In the genomic region with DNA sequence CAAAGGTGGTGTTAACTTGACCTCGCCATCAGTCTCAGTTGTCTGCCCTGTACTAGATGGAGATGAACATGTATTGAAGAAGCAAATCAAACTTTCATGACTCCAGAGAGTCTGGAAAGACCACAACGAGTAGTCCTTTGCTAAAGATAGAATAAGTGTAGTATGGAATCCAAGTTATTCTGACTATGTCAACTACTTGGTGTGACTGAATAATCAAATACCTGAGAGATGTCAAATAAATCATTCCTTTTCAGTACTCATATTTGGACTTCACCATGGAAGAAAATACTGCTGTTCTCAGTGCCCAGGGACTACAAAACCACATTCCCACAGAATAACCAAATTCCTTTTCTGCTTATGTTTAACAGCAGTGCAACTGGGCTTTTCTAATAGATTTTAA, we compare ENCODE assay signal across 1 cellular context.
TF ChIP-seq lines count a peak whose summit lies in the region.

No MANE protein-coding gene starts in this region.

TF ChIP-seq in GM23338, 12 proteins besides CTCF, POLR2A, EP300 and RAD21 (continued from another document):
- TF ChIP-seq, protein P1, sequence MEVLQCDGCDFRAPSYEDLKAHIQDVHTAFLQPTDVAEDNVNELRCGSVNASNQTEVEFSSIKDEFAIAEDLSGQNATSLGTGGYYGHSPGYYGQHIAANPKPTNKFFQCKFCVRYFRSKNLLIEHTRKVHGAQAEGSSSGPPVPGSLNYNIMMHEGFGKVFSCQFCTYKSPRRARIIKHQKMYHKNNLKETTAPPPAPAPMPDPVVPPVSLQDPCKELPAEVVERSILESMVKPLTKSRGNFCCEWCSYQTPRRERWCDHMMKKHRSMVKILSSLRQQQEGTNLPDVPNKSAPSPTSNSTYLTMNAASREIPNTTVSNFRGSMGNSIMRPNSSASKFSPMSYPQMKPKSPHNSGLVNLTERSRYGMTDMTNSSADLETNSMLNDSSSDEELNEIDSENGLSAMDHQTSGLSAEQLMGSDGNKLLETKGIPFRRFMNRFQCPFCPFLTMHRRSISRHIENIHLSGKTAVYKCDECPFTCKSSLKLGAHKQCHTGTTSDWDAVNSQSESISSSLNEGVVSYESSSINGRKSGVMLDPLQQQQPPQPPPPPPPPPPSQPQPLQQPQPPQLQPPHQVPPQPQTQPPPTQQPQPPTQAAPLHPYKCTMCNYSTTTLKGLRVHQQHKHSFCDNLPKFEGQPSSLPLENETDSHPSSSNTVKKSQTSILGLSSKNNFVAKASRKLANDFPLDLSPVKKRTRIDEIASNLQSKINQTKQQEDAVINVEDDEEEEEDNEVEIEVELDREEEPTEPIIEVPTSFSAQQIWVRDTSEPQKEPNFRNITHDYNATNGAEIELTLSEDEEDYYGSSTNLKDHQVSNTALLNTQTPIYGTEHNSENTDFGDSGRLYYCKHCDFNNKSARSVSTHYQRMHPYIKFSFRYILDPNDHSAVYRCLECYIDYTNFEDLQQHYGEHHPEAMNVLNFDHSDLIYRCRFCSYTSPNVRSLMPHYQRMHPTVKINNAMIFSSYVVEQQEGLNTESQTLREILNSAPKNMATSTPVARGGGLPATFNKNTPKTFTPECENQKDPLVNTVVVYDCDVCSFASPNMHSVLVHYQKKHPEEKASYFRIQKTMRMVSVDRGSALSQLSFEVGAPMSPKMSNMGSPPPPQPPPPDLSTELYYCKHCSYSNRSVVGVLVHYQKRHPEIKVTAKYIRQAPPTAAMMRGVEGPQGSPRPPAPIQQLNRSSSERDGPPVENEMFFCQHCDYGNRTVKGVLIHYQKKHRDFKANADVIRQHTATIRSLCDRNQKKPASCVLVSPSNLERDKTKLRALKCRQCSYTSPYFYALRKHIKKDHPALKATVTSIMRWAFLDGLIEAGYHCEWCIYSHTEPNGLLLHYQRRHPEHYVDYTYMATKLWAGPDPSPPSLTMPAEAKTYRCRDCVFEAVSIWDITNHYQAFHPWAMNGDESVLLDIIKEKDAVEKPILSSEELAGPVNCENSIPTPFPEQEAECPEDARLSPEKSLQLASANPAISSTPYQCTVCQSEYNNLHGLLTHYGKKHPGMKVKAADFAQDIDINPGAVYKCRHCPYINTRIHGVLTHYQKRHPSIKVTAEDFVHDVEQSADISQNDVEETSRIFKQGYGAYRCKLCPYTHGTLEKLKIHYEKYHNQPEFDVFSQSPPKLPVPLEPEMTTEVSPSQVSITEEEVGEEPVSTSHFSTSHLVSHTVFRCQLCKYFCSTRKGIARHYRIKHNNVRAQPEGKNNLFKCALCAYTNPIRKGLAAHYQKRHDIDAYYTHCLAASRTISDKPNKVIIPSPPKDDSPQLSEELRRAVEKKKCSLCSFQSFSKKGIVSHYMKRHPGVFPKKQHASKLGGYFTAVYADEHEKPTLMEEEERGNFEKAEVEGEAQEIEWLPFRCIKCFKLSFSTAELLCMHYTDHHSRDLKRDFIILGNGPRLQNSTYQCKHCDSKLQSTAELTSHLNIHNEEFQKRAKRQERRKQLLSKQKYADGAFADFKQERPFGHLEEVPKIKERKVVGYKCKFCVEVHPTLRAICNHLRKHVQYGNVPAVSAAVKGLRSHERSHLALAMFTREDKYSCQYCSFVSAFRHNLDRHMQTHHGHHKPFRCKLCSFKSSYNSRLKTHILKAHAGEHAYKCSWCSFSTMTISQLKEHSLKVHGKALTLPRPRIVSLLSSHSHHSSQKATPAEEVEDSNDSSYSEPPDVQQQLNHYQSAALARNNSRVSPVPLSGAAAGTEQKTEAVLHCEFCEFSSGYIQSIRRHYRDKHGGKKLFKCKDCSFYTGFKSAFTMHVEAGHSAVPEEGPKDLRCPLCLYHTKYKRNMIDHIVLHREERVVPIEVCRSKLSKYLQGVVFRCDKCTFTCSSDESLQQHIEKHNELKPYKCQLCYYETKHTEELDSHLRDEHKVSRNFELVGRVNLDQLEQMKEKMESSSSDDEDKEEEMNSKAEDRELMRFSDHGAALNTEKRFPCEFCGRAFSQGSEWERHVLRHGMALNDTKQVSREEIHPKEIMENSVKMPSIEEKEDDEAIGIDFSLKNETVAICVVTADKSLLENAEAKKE (CRISPR knock-in tag; IDR thresholded peaks at IDR 0.05): no peak
- TF ChIP-seq ZNF114 (CRISPR knock-in tag; IDR thresholded peaks at IDR 0.05): no peak
- TF ChIP-seq, protein P2, sequence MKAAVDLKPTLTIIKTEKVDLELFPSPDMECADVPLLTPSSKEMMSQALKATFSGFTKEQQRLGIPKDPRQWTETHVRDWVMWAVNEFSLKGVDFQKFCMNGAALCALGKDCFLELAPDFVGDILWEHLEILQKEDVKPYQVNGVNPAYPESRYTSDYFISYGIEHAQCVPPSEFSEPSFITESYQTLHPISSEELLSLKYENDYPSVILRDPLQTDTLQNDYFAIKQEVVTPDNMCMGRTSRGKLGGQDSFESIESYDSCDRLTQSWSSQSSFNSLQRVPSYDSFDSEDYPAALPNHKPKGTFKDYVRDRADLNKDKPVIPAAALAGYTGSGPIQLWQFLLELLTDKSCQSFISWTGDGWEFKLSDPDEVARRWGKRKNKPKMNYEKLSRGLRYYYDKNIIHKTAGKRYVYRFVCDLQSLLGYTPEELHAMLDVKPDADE (IDR thresholded peaks at IDR 0.05): no peak
- no peak for TF ChIP-seq ZNF331 (CRISPR knock-in tag; IDR thresholded peaks at IDR 0.05; ENCODE audit: low read depth)
TF ChIP-seq in GM23338: peak in this region for 0.
